22 cellular contexts compared by ENCODE assay signal in the genomic region with DNA sequence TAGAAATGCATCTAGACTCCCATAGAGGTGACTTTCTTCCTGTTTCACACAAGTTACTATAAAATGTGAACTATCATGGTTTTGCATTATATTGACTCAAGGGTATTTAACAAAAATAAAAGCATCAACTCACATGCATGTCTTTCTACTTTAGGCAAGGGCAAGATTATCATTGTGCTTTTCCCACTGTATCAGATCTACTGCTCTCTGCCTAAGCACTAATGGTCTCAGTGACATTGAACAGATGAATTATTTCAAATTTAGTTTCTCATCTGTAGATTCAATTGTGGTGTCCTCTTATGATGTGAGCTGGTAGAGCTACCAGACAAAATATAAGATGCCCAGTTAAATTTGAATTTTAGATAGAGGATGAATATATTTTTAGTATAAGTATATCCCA.
DNase-seq lines count a peak whose midpoint lies in the region.
"Had no signal": no experiment of that assay in that cellular context is flagged by ENCODE, and none has a peak within 500 bp of the region (broad histone marks: within the 10 kb centered on the region; RNA-seq: fewer than 3 reads in every experiment).

No MANE protein-coding gene starts in this region.

- no peaks in the 10 kb centered on the region for H3K79me2 ChIP-seq in Karpas-422 (ENCODE audit: low read length)

- H4K20me1 ChIP-seq in Karpas-422 (ENCODE audit: insufficient read depth, low read depth, low read length): no peaks in the 10 kb centered on the region
- H4K20me1 ChIP-seq: BLaER1 had no signal

- peaks cover 4% of the 10 kb centered on the region; the same call in 1 of the 2 replicates for H3K36me3 ChIP-seq in Karpas-422 (ENCODE audit: insufficient read depth, low read length)
- H3K36me3 ChIP-seq: BE2C, BLaER1 had no signal

- H3K4me2 ChIP-seq in Karpas-422 (ENCODE audit: low read depth, low read length, poor library complexity, severe bottlenecking): no peak overlapping the region
- H3K4me2 ChIP-seq: BLaER1 had no signal

- no peak overlapping the region for H3K9ac ChIP-seq in Karpas-422 (ENCODE audit: low read length)
- H3K9ac ChIP-seq: BLaER1 had no signal

- DNase-seq in H4 (ENCODE audit: low spot score): peak; percentile 0
- DNase-seq in Karpas-422: peak; percentile 14
- peak; percentile 76 for DNase-seq in SK-N-DZ (ENCODE audit: low spot score)
- DNase-seq in NCI-H1436 treated with DMSO at 0.1 percent for 48 hours (lab: John Stamatoyannopoulos, UW): no peak
- no peak for DNase-seq in activated CD8-positive, alpha-beta memory T cell treated with anti-CD3 and anti-CD28 coated beads, Interleukin-2, amount 50 U/mL, for 4 hours
- DNase-seq: 8988T; ACHN; BE2C; C1 segment of cervical spinal cord; CD4-positive, alpha-beta memory T cell; CD4-positive, CD25-positive, alpha-beta regulatory T cell; CD8-positive, alpha-beta memory T cell; COR-L47; DMS 273 treated with DMSO at 0.1 percent for 48 hours; DMS153; DMS53; DMS79; DND-41; EL; GDM1 had no signal

- no peaks in the 10 kb centered on the region; the same call in 1 of the 2 replicates for H3K27me3 ChIP-seq in Karpas-422 (ENCODE audit: low read length)
- H3K27me3 ChIP-seq: BE2C, BLaER1 had no signal

- H3K4me3 ChIP-seq in Karpas-422 (ENCODE audit: low read length): no peak overlapping the region
- H3K4me3 ChIP-seq: BLaER1, GM12878 had no signal

- H3K4me1 ChIP-seq in Karpas-422 (ENCODE audit: low read length): no peaks in the 10 kb centered on the region
- H3K4me1 ChIP-seq: BE2C, BLaER1 had no signal

- H2AFZ ChIP-seq in Karpas-422 (ENCODE audit: low read length): no peak overlapping the region

- no peaks in the 10 kb centered on the region for H3K9me2 ChIP-seq in Karpas-422 (replicated peaks; ENCODE audit: insufficient read depth, low read length)

- peaks cover 12% of the 10 kb centered on the region for H3K9me3 ChIP-seq in Karpas-422 (ENCODE audit: low read length)
- H3K9me3 ChIP-seq: BE2C had no signal

- no peak overlapping the region for H3K27ac ChIP-seq in Karpas-422 (ENCODE audit: low read length)
- H3K27ac ChIP-seq: BLaER1 had no signal

Comparison
In these comparisons a context has a peak if more than half of its experiments do, and no peak if none do; other contexts are left out.
1. DNase-seq: peak in H4 (single experiment), Karpas-422 (single experiment) and SK-N-DZ (single experiment); none in NCI-H1436 treated with DMSO at 0.1 percent for 48 hours (single experiment) and activated CD8-positive, alpha-beta memory T cell treated with anti-CD3 and anti-CD28 coated beads, Interleukin-2, amount 50 U/mL, for 4 hours (single experiment).